ENCODE assay signal across 8 cellular contexts in genomic region chr16:87317766-87318121, GRCh38. TPM values are rescaled to one million over a fixed set of nuclear protein-coding genes. Genes with fewer than 3 reads are reported as not detected.
A peak's percentile ranks its signal among the peaks of the same experiment; 100 is the strongest.
DNase-seq lines count a peak whose midpoint lies in the region; FAIRE-seq and TF ChIP-seq lines count a peak whose summit lies in the region.

No MANE protein-coding gene starts in this region.

- H3K4me3 ChIP-seq in HEK293 (ENCODE audit: low read depth, low read length) (peak overlapping the region; percentile 87), astrocyte (ENCODE audit: insufficient read depth, low read depth, low read length) (peak overlapping the region; percentile 87), iPS-15b (ENCODE audit: low read depth, low read length) (peak overlapping the region; percentile 70), skin epidermis (peak overlapping the region; percentile 64 to 93 (median 85))

- CTCF ChIA-PET in HEK293 (lab: Yijun Ruan, JAX), result interaction anchor here (0.7 to 1.2 kb wide), 2 partner anchors 17 to 1519 kb away, joined by 3 to 4 read pairs; no protein-coding TSS in a partner anchor

- peaks cover 3% of the 10 kb centered on the region for H3K4me1 Mint-ChIP-seq in astrocyte (ENCODE audit: low read depth, unreplicated experiment)

- H3K4me3 Mint-ChIP-seq in astrocyte (ENCODE audit: unreplicated experiment), result peak overlapping the region; percentile 93

- H3K27me3 Mint-ChIP-seq in astrocyte (ENCODE audit: low read depth, unreplicated experiment), result no peaks in the 10 kb centered on the region

- H3K9me3 Mint-ChIP-seq in astrocyte (ENCODE audit: unreplicated experiment), result no peaks in the 10 kb centered on the region

- H3K4me1 ChIP-seq in HEK293 (ENCODE audit: control insufficient read depth, insufficient read depth, low read length) (no peaks in the 10 kb centered on the region; the same call in 1 of the 2 replicates), astrocyte (ENCODE audit: insufficient read depth, low read length) (peaks cover 7% of the 10 kb centered on the region), iPS-15b (ENCODE audit: control insufficient read depth, insufficient read depth, low read length) (peaks cover 3% of the 10 kb centered on the region)

- peak overlapping the region; percentile 90 for H3K4me2 ChIP-seq in astrocyte (ENCODE audit: low read length)

- H3K79me2 ChIP-seq in astrocyte (ENCODE audit: insufficient read depth, low read length), result peaks cover 20% of the 10 kb centered on the region

- peak; percentile 45 for DNase-seq in NCI-H146 (lab: John Stamatoyannopoulos, UW)
- no peak for DNase-seq in NCI-H146 treated with DMSO at 0.1 percent for 48 hours (lab: John Stamatoyannopoulos, UW; ENCODE audit: unreplicated experiment)
- peak; percentile 39 for DNase-seq in NCI-H69 (lab: John Stamatoyannopoulos, UW)
- DNase-seq in astrocyte (ENCODE audit: low read depth), result peak; percentile 51
- DNase-seq in SKM-1 treated with dmso at 0.1 percent for 144 hours (lab: John Stamatoyannopoulos, UW; ENCODE audit: unreplicated experiment), result no peak

- TF ChIP-seq CTCF in HEK293 (tag by site-specific recombination; IDR thresholded peaks at IDR 0.05) (no peak), astrocyte (IDR thresholded peaks at IDR 0.05; ENCODE audit: insufficient read depth, low read depth, low read length) (no peak)

- H3K27ac ChIP-seq in HEK293 (ENCODE audit: extremely low read depth, low read depth, low read length), result peak overlapping the region; percentile 75; the same call in 1 of the 2 replicates
- H3K27ac ChIP-seq in astrocyte (ENCODE audit: low read depth, low read length), result peak overlapping the region; percentile 94
- H3K27ac ChIP-seq in skin epidermis, result peak overlapping the region; percentile 79 to 97 (median 91)

- H3K27me3 ChIP-seq in astrocyte (ENCODE audit: insufficient read depth, low read length), result no peaks in the 10 kb centered on the region
- no peaks in the 10 kb centered on the region for H3K27me3 ChIP-seq in iPS-15b (ENCODE audit: control insufficient read depth, insufficient read depth, low read length)

- H3K9ac ChIP-seq in astrocyte (ENCODE audit: low read length), result peak overlapping the region; percentile 98
- H3K9ac ChIP-seq in iPS-15b (ENCODE audit: low read depth, low read length), result peak overlapping the region; percentile 97

- peak overlapping the region; percentile 88 for H3K27ac Mint-ChIP-seq in astrocyte (ENCODE audit: unreplicated experiment)

- peaks cover 2% of the 10 kb centered on the region for H3K36me3 Mint-ChIP-seq in astrocyte (ENCODE audit: low read depth, unreplicated experiment)

- FAIRE-seq in astrocyte (lab: Jason Lieb, UNC), result no peak

- H3K9me3 ChIP-seq in HEK293 (ENCODE audit: control insufficient read depth, insufficient read depth, low read depth, low read length) (no peaks in the 10 kb centered on the region), astrocyte (ENCODE audit: insufficient read depth, low read depth, low read length) (no peaks in the 10 kb centered on the region), iPS-15b (ENCODE audit: control insufficient read depth, insufficient read depth, low read length) (no peaks in the 10 kb centered on the region)

- no peaks in the 10 kb centered on the region for H4K20me1 ChIP-seq in astrocyte (ENCODE audit: insufficient read depth, low read length)

- POLR2A ChIA-PET in HEK293 (lab: Yijun Ruan, JAX), result interaction anchor here (0.7 to 2.3 kb wide), 12 partner anchors 10 to 451 kb away, joined by 3 to 23 read pairs (median 4); partner anchors contain the start of gene FBXO31

- peak overlapping the region; percentile 93 for H2AFZ ChIP-seq in astrocyte (ENCODE audit: low read depth, low read length)

- H3K36me3 ChIP-seq in HEK293 (ENCODE audit: control insufficient read depth in 2 of 2, insufficient read depth in 1 of 2, low read length in 2 of 2), result peaks cover 0 to 12% of the 10 kb centered on the region in 2 experiments; a peak in 1 of 3 replicates
- no peaks in the 10 kb centered on the region for H3K36me3 ChIP-seq in astrocyte (ENCODE audit: insufficient read depth, low read length)
- H3K36me3 ChIP-seq in iPS-15b (ENCODE audit: control insufficient read depth, insufficient read depth, low read length), result no peaks in the 10 kb centered on the region

TF ChIP-seq in HEK293, 187 proteins besides CTCF, POLR2A, EP300 and RAD21:
- TF ChIP-seq GLIS1 (tag by site-specific recombination; IDR thresholded peaks at IDR 0.05) (no peak), MZF1 (tag by site-specific recombination; IDR thresholded peaks at IDR 0.05; ENCODE audit: borderline replicate concordance) (no peak), ZNF132 (tag by site-specific recombination; IDR thresholded peaks at IDR 0.05; ENCODE audit: borderline replicate concordance) (no peak), ZNF423 (tag by site-specific recombination; IDR thresholded peaks at IDR 0.05) (no peak), ZNF214 (tag by site-specific recombination; IDR thresholded peaks at IDR 0.05; ENCODE audit: borderline replicate concordance) (no peak), ZNF639 (tag by site-specific recombination; IDR thresholded peaks at IDR 0.05) (no peak), IKZF3 (tag by site-specific recombination; IDR thresholded peaks at IDR 0.05) (no peak), ZNF354C (tag by site-specific recombination; IDR thresholded peaks at IDR 0.05; ENCODE audit: borderline replicate concordance, low read depth) (no peak), ZNF561 (tag by site-specific recombination; IDR thresholded peaks at IDR 0.05; ENCODE audit: borderline replicate concordance) (0 out of 2 replicates have a peak, but pooled peaks have one; percentile 1), ZNF311 (tag by site-specific recombination; IDR thresholded peaks at IDR 0.05; ENCODE audit: borderline replicate concordance) (no peak), ELK4 (IDR thresholded peaks at IDR 0.05; ENCODE audit: borderline replicate concordance, low read depth, low read length) (no peak), SCRT2 (tag by site-specific recombination; IDR thresholded peaks at IDR 0.05) (no peak), REPIN1 (tag by site-specific recombination; IDR thresholded peaks at IDR 0.05; ENCODE audit: low read depth) (0 out of 2 replicates have a peak, but pooled peaks have one; percentile 63)
- TF ChIP-seq, protein P1, sequence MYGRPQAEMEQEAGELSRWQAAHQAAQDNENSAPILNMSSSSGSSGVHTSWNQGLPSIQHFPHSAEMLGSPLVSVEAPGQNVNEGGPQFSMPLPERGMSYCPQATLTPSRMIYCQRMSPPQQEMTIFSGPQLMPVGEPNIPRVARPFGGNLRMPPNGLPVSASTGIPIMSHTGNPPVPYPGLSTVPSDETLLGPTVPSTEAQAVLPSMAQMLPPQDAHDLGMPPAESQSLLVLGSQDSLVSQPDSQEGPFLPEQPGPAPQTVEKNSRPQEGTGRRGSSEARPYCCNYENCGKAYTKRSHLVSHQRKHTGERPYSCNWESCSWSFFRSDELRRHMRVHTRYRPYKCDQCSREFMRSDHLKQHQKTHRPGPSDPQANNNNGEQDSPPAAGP (tag by site-specific recombination; IDR thresholded peaks at IDR 0.05), result no peak; the same call in 1 of the 2 replicates
- TF ChIP-seq, protein P2, sequence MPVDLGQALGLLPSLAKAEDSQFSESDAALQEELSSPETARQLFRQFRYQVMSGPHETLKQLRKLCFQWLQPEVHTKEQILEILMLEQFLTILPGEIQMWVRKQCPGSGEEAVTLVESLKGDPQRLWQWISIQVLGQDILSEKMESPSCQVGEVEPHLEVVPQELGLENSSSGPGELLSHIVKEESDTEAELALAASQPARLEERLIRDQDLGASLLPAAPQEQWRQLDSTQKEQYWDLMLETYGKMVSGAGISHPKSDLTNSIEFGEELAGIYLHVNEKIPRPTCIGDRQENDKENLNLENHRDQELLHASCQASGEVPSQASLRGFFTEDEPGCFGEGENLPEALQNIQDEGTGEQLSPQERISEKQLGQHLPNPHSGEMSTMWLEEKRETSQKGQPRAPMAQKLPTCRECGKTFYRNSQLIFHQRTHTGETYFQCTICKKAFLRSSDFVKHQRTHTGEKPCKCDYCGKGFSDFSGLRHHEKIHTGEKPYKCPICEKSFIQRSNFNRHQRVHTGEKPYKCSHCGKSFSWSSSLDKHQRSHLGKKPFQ (tag by site-specific recombination; IDR thresholded peaks at IDR 0.05), result no peak

RNA-seq across cellular contexts. Expression of gene C16orf95, which starts 0.6 kb away (rescaled TPM):
- 3.3 and 3.6 TPM in 2 replicates for total RNA-seq in astrocyte

Comparison
In these comparisons a context has a peak if more than half of its experiments do, and no peak if none do; other contexts are left out.
1. DNase-seq: peak in NCI-H146 (single experiment), NCI-H69 (single experiment) and astrocyte (single experiment); none in NCI-H146 treated with DMSO at 0.1 percent for 48 hours (single experiment) and SKM-1 treated with dmso at 0.1 percent for 144 hours (single experiment).
2. Peak in every context shown above with its lines, with median percentiles within 50 percentile points of each other: H3K27ac ChIP-seq and H3K4me3 ChIP-seq.